Comparison of ENCODE assay signal across 2 cellular contexts in the genomic region with DNA sequence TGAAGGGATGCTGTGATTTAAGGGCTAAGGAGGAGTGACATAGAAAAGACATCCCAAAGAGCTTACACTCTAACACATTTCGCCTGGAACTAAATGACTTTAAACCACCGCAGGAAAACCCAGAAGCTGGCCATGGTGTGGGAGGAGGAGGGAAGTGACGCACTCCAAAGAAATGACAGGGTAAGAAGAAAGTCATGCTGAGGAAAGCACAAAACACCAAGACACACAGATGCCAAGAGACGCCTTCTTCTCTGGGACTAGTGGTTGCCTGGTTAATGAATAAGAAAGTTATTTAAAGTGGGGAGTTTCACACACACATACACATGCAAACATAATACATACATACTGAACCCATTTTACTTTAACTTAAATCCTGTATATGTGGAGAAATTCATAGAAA.
TF ChIP-seq lines count a peak whose summit lies in the region.

No MANE protein-coding gene starts in this region.

TF ChIP-seq in GM12878, 131 proteins besides CTCF, POLR2A, EP300 and RAD21 (continued from another document):
- no peak for TF ChIP-seq CEBPB (IDR thresholded peaks at IDR 0.05; ENCODE audit: borderline replicate concordance in 1 of 2, low read depth in 2 of 2, low read length in 2 of 2)
- TF ChIP-seq RUNX3 (IDR thresholded peaks at IDR 0.05; ENCODE audit: low read length), result peak; percentile 53; the same call in 1 of the 2 replicates
- peak; percentile 32; the same call in 1 of the 2 replicates for TF ChIP-seq EED (IDR thresholded peaks at IDR 0.05; ENCODE audit: low read depth)
- no peak for TF ChIP-seq CHD4 (IDR thresholded peaks at IDR 0.05)
- peak; percentile 62 for TF ChIP-seq CREM (IDR thresholded peaks at IDR 0.05; ENCODE audit: low read depth)

TF ChIP-seq in neural cell, 6 proteins besides CTCF, POLR2A, EP300 and RAD21:
- TF ChIP-seq, protein P1, sequence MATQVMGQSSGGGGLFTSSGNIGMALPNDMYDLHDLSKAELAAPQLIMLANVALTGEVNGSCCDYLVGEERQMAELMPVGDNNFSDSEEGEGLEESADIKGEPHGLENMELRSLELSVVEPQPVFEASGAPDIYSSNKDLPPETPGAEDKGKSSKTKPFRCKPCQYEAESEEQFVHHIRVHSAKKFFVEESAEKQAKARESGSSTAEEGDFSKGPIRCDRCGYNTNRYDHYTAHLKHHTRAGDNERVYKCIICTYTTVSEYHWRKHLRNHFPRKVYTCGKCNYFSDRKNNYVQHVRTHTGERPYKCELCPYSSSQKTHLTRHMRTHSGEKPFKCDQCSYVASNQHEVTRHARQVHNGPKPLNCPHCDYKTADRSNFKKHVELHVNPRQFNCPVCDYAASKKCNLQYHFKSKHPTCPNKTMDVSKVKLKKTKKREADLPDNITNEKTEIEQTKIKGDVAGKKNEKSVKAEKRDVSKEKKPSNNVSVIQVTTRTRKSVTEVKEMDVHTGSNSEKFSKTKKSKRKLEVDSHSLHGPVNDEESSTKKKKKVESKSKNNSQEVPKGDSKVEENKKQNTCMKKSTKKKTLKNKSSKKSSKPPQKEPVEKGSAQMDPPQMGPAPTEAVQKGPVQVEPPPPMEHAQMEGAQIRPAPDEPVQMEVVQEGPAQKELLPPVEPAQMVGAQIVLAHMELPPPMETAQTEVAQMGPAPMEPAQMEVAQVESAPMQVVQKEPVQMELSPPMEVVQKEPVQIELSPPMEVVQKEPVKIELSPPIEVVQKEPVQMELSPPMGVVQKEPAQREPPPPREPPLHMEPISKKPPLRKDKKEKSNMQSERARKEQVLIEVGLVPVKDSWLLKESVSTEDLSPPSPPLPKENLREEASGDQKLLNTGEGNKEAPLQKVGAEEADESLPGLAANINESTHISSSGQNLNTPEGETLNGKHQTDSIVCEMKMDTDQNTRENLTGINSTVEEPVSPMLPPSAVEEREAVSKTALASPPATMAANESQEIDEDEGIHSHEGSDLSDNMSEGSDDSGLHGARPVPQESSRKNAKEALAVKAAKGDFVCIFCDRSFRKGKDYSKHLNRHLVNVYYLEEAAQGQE (IDR thresholded peaks at IDR 0.05; ENCODE audit: borderline replicate concordance), result no peak
- TF ChIP-seq SMC3 (conservative IDR thresholded peaks at IDR 0.05; ENCODE audit: poor library complexity) (no peak), MXI1 (conservative IDR thresholded peaks at IDR 0.05; ENCODE audit: poor library complexity, severe bottlenecking) (no peak), TAF1 (IDR thresholded peaks at IDR 0.05; ENCODE audit: low read depth) (no peak), POLR2AphosphoS5 (IDR thresholded peaks at IDR 0.05) (no peak), EZH2 (IDR thresholded peaks at IDR 0.05; ENCODE audit: borderline replicate concordance, insufficient read depth, low read length, poor library complexity, severe bottlenecking) (no peak)
